Comparison of ENCODE assay signal across 1 cellular context in genomic region chr12:131923260-131923659, GRCh38.
TF ChIP-seq lines count a peak whose summit lies in the region.

No MANE protein-coding gene starts in this region.

TF ChIP-seq in GM12878, 131 proteins besides CTCF, POLR2A, EP300 and RAD21 (continued from another document):
- peak; percentile 82 for TF ChIP-seq ZNF687 (IDR thresholded peaks at IDR 0.05)
- TF ChIP-seq USF1 (IDR thresholded peaks at IDR 0.05; ENCODE audit: borderline replicate concordance, extremely low read length, insufficient read depth, low read depth, low read length): peak; percentile 48
- TF ChIP-seq E4F1 (IDR thresholded peaks at IDR 0.05; ENCODE audit: borderline replicate concordance, partially characterized antibody): no peak
- TF ChIP-seq ZNF207 (IDR thresholded peaks at IDR 0.05; ENCODE audit: borderline replicate concordance): no peak
- peak; percentile 52 for TF ChIP-seq GATAD2B (conservative IDR thresholded peaks at IDR 0.05; ENCODE audit: low read depth)
- no peak for TF ChIP-seq ZNF217 (IDR thresholded peaks at IDR 0.05)
- no peak for TF ChIP-seq CHD1 (IDR thresholded peaks at IDR 0.05; ENCODE audit: low read depth, low read length)
- TF ChIP-seq ASH2L (IDR thresholded peaks at IDR 0.05; ENCODE audit: borderline replicate concordance, low read depth): no peak
- TF ChIP-seq IKZF1 (conservative IDR thresholded peaks at IDR 0.05): peak; percentile 15; the same call in 1 of the 2 replicates
- TF ChIP-seq IRF5 (IDR thresholded peaks at IDR 0.05; ENCODE audit: borderline replicate concordance): no peak
- TF ChIP-seq MAX (IDR thresholded peaks at IDR 0.05; ENCODE audit: low read depth, low read length): peak; percentile 80
- no peak for TF ChIP-seq NBN (IDR thresholded peaks at IDR 0.05)
- TF ChIP-seq PAX5 (IDR thresholded peaks at IDR 0.05; ENCODE audit: borderline replicate concordance, low read depth, low read length): peak; percentile 30; the same call in 1 of the 2 replicates
- TF ChIP-seq NR2C2 (IDR thresholded peaks at IDR 0.05; ENCODE audit: borderline replicate concordance, control insufficient read depth, insufficient read length, low read depth): no peak
- 0 out of 2 replicates have a peak, but pooled peaks have one; percentile 20 for TF ChIP-seq CBFB (IDR thresholded peaks at IDR 0.05; ENCODE audit: low read depth)
- peak; percentile 18; the same call in 1 of the 2 replicates for TF ChIP-seq SMC3 (IDR thresholded peaks at IDR 0.05; ENCODE audit: borderline replicate concordance, low read length)
- TF ChIP-seq FOS (IDR thresholded peaks at IDR 0.05; ENCODE audit: borderline replicate concordance, extremely low read depth, insufficient read length): no peak
